In genomic region chr14:90425480-90425879, GRCh38 we compare ENCODE assay signal across 14 cellular contexts. TPM values are rescaled to one million over a fixed set of nuclear protein-coding genes. Genes with fewer than 3 reads are reported as not detected.
DNase-seq lines count a peak whose midpoint lies in the region; ATAC-seq and TF ChIP-seq lines count a peak whose summit lies in the region.
"Had no signal": no experiment of that assay in that cellular context is flagged by ENCODE, and none has a peak within 500 bp of the region (broad histone marks: within the 10 kb centered on the region; RNA-seq: fewer than 3 reads in every experiment).

No MANE protein-coding gene starts in this region.

- TF ChIP-seq RAD21 in IMR-90 (IDR thresholded peaks at IDR 0.05; ENCODE audit: low read length) = no peak

- no peak overlapping the region for H2AK5ac ChIP-seq in IMR-90 (ENCODE audit: low read depth, low read length)
- no peak overlapping the region for H2AK5ac ChIP-seq in trophoblast cell (ENCODE audit: low read length)

- no peak for ATAC-seq in IMR-90 (ENCODE audit: low read depth)
- ATAC-seq in GM19467 (IDR thresholded peaks at IDR 0.05; ENCODE audit: unreplicated experiment) = no peak
- ATAC-seq: HCT116 had no signal

- no peak overlapping the region for H3K56ac ChIP-seq in IMR-90 (ENCODE audit: extremely low read depth, insufficient read depth, low read length)

- H3K79me2 ChIP-seq in trophoblast cell (ENCODE audit: control insufficient read depth, insufficient read depth, low read length, poor library complexity) = no peaks in the 10 kb centered on the region

- TF ChIP-seq CTCF in IMR-90 (conservative IDR thresholded peaks at IDR 0.05; ENCODE audit: low read depth, low read length) (no peak), dorsolateral prefrontal cortex (IDR thresholded peaks at IDR 0.05 in 54 of 56, conservative IDR thresholded peaks at IDR 0.05 in 2 of 56; ENCODE audit: low read depth in 1 of 56, partially characterized antibody in 56 of 56) (no peak)

- dilution Hi-C loops in IMR-90 (cut with HindIII; ENCODE audit: low sequenced_read_pairs, unreplicated experiment) = no loop called here

- no peak overlapping the region for H2AFZ ChIP-seq in IMR-90 (replicated peaks; ENCODE audit: low read length, poor library complexity)
- no peak overlapping the region for H2AFZ ChIP-seq in trophoblast cell (ENCODE audit: insufficient read depth, low read length, poor library complexity)

- intact Hi-C loops in IMR-90 (cut with micrococcal nuclease) (no loop called here), dorsolateral prefrontal cortex (cut with DNase I) (no loop called here)
- intact Hi-C loops in activated T-helper 2 cell treated with anti-CD3 and anti-CD28 coated beads, Interferon-gamma antibody, Interleukin-2, Interleukin-4, amounts not matched to agents 10 μg/mL and 5 μg/mL and 100 μg/mL, durations not matched to agents 14 hours and 24 hours and 36 hours (cut with micrococcal nuclease) = no loop called here

- H3K4me2 ChIP-seq in BLaER1 treated with 17β-estradiol and CSF1 and Interleukin-3, amounts not matched to agents 10 nM and 100 nM = peak overlapping the region in 7 of 11 experiments; percentile 11 to 93 (median 89); a peak in 9 of 22 replicates
- H3K4me2 ChIP-seq in IMR-90 (ENCODE audit: low read depth, low read length) (no peak overlapping the region), trophoblast cell (ENCODE audit: low read length) (no peak overlapping the region)

- no peak overlapping the region for H3K18ac ChIP-seq in IMR-90 (ENCODE audit: low read depth, low read length)
- H3K18ac ChIP-seq in trophoblast cell (ENCODE audit: low read length) = no peak overlapping the region

- no peak overlapping the region for H4K12ac ChIP-seq in trophoblast cell (ENCODE audit: low read depth, low read length)

- BruUV-seq in IMR-90 (replicated peaks; lab: Mats Ljungman, UMichigan) = no TSS peak

- H3K4me3 Mint-ChIP-seq in activated T-helper 2 cell treated with anti-CD3 and anti-CD28 coated beads, Interferon-gamma antibody, Interleukin-2, Interleukin-4, amounts not matched to agents 10 μg/mL and 5 μg/mL and 100 μg/mL, durations not matched to agents 14 hours and 24 hours and 36 hours (ENCODE audit: low read depth) = no peak overlapping the region
- H3K4me3 Mint-ChIP-seq: CD8-positive, alpha-beta memory T cell had no signal

- no peak overlapping the region for H2BK15ac ChIP-seq in IMR-90 (ENCODE audit: low read depth, low read length)

- H3K4me3 ChIP-seq in BLaER1 treated with 17β-estradiol and CSF1 and Interleukin-3, amounts not matched to agents 10 nM and 100 nM = no peak overlapping the region
- H3K4me3 ChIP-seq in IMR-90 (ENCODE audit: insufficient read depth, low read depth, low read length) (no peak overlapping the region), dorsolateral prefrontal cortex (no peak overlapping the region), trophoblast cell (ENCODE audit: low read depth, low read length) (no peak overlapping the region)

- DNase-seq in IMR-90 (no peak), dorsolateral prefrontal cortex (peak in 2 of 10 donors; percentile 17 to 36), trophoblast cell (no peak), RPMI8226 (no peak)
- DNase-seq in activated T-helper 2 cell treated with anti-CD3 and anti-CD28 coated beads, Interferon-gamma antibody, Interleukin-2, Interleukin-4, amounts not matched to agents 10 μg/mL and 5 μg/mL and 100 μg/mL, durations not matched to agents 14 hours and 24 hours and 36 hours (ENCODE audit: low spot score) = no peak
- DNase-seq: BE2C; CD8-positive, alpha-beta memory T cell; DND-41; GDM1 had no signal

- H4K8ac ChIP-seq in IMR-90 (ENCODE audit: low read depth in 2 of 2, low read length in 2 of 2) = no peak overlapping the region
- no peak overlapping the region for H4K8ac ChIP-seq in trophoblast cell (ENCODE audit: low read depth, low read length)

- H3K4me1 ChIP-seq in BLaER1 treated with 17β-estradiol and CSF1 and Interleukin-3, amounts not matched to agents 10 nM and 100 nM = peaks cover 21 to 84% (median 69%) of the 10 kb centered on the region in 10 experiments
- H3K4me1 ChIP-seq in IMR-90 (ENCODE audit: control insufficient read depth, insufficient read depth, low read length) (no peaks in the 10 kb centered on the region), trophoblast cell (ENCODE audit: control insufficient read depth in 1 of 2, insufficient read depth in 2 of 2, low read length in 2 of 2) (peaks cover 0 to 2% of the 10 kb centered on the region in 2 experiments)
- H3K4me1 ChIP-seq: Caco-2 had no signal

- CTCF ChIA-PET in IMR-90 (lab: Yijun Ruan, JAX) = interaction anchor here (0.5 to 0.6 kb wide), 2 partner anchors 97 to 1687 kb away, joined by 3 read pairs; no protein-coding TSS in a partner anchor

- no peaks in the 10 kb centered on the region for H4K20me1 ChIP-seq in BLaER1 treated with 17β-estradiol and CSF1 and Interleukin-3, amounts not matched to agents 10 nM and 100 nM
- no peaks in the 10 kb centered on the region for H4K20me1 ChIP-seq in IMR-90 (ENCODE audit: insufficient read depth, low read length)

- H3K14ac ChIP-seq in IMR-90 (replicated peaks; ENCODE audit: low read depth, low read length) = no peak overlapping the region
- H3K14ac ChIP-seq in trophoblast cell (ENCODE audit: low read length) = no peak overlapping the region

- H2AK9ac ChIP-seq in IMR-90 (replicated peaks; ENCODE audit: low read depth, low read length, poor library complexity) = peak overlapping the region; percentile 70

- H3K27me3 ChIP-seq in BLaER1 treated with 17β-estradiol and CSF1 and Interleukin-3, amounts not matched to agents 10 nM and 100 nM = no peaks in the 10 kb centered on the region
- H3K27me3 ChIP-seq in IMR-90 (ENCODE audit: control insufficient read depth, insufficient read depth, low read length) (peaks cover 5% of the 10 kb centered on the region), dorsolateral prefrontal cortex (no peaks in the 10 kb centered on the region), trophoblast cell (ENCODE audit: insufficient read depth, low read length) (no peaks in the 10 kb centered on the region)
- H3K27me3 ChIP-seq: BE2C had no signal

- no peak overlapping the region for H3K27ac ChIP-seq in BLaER1 treated with 17β-estradiol and CSF1 and Interleukin-3, amounts not matched to agents 10 nM and 100 nM
- no peak overlapping the region for H3K27ac ChIP-seq in IMR-90 (ENCODE audit: insufficient read depth, low read length)
- peak overlapping the region in 37 of 59 donors; percentile 3 to 84 (median 51) for H3K27ac ChIP-seq in dorsolateral prefrontal cortex
- H3K27ac ChIP-seq in trophoblast cell (ENCODE audit: low read depth, low read length) = no peak overlapping the region
- H3K27ac ChIP-seq: HL-60 had no signal

- no peak overlapping the region for H2BK20ac ChIP-seq in IMR-90 (ENCODE audit: low read depth, low read length)

- H3K9me1 ChIP-seq in IMR-90 (ENCODE audit: insufficient read depth, low read length) = no peaks in the 10 kb centered on the region

- H4K91ac ChIP-seq in IMR-90 (ENCODE audit: insufficient read depth, low read depth, low read length) (no peak overlapping the region), trophoblast cell (ENCODE audit: low read depth, low read length) (peak overlapping the region; percentile 19)

- H3K4ac ChIP-seq in IMR-90 (ENCODE audit: low read depth, low read length) (no peak overlapping the region), trophoblast cell (ENCODE audit: low read depth, low read length) (no peak overlapping the region)

- no peak overlapping the region for H3K9ac ChIP-seq in BLaER1 treated with 17β-estradiol and CSF1 and Interleukin-3, amounts not matched to agents 10 nM and 100 nM
- H3K9ac ChIP-seq in IMR-90 (ENCODE audit: low read depth, low read length) (no peak overlapping the region), trophoblast cell (ENCODE audit: low read length) (no peak overlapping the region)

- POLR2A ChIA-PET in IMR-90 (lab: Charles Lee; ENCODE audit: unreplicated experiment) = no interaction called here

- H3K4me1 Mint-ChIP-seq in activated T-helper 2 cell treated with anti-CD3 and anti-CD28 coated beads, Interferon-gamma antibody, Interleukin-2, Interleukin-4, amounts not matched to agents 10 μg/mL and 5 μg/mL and 100 μg/mL, durations not matched to agents 14 hours and 24 hours and 36 hours (ENCODE audit: low read depth) = no peaks in the 10 kb centered on the region
- H3K4me1 Mint-ChIP-seq: CD8-positive, alpha-beta memory T cell had no signal

- H3K27ac Mint-ChIP-seq in activated T-helper 2 cell treated with anti-CD3 and anti-CD28 coated beads, Interferon-gamma antibody, Interleukin-2, Interleukin-4, amounts not matched to agents 10 μg/mL and 5 μg/mL and 100 μg/mL, durations not matched to agents 14 hours and 24 hours and 36 hours = no peak overlapping the region

- H3K27me3 Mint-ChIP-seq in activated T-helper 2 cell treated with anti-CD3 and anti-CD28 coated beads, Interferon-gamma antibody, Interleukin-2, Interleukin-4, amounts not matched to agents 10 μg/mL and 5 μg/mL and 100 μg/mL, durations not matched to agents 14 hours and 24 hours and 36 hours (ENCODE audit: low read depth) = no peaks in the 10 kb centered on the region

- H4K5ac ChIP-seq in IMR-90 (ENCODE audit: low read depth, low read length) = no peak overlapping the region

- no peak for TF ChIP-seq POLR2A in IMR-90 (IDR thresholded peaks at IDR 0.05; ENCODE audit: low read depth, low read length)

- H2BK120ac ChIP-seq in IMR-90 (ENCODE audit: low read depth, low read length) = no peak overlapping the region
- H2BK120ac ChIP-seq in trophoblast cell (ENCODE audit: insufficient read depth, low read length, poor library complexity) = no peak overlapping the region

- H3K79me1 ChIP-seq in IMR-90 (ENCODE audit: low read depth in 1 of 2, low read length in 2 of 2) (no peaks in the 10 kb centered on the region), trophoblast cell (ENCODE audit: low read length) (no peaks in the 10 kb centered on the region)

- H2BK12ac ChIP-seq in trophoblast cell (ENCODE audit: low read length) = no peak overlapping the region

- no peak overlapping the region for H2BK5ac ChIP-seq in IMR-90 (ENCODE audit: low read depth, low read length, poor library complexity, severe bottlenecking)
- H2BK5ac ChIP-seq in trophoblast cell (ENCODE audit: low read depth, low read length, poor library complexity) = no peak overlapping the region

- in situ Hi-C loops in IMR-90 (cut with MboI; ENCODE audit: low sequenced_read_pairs) = no loop called here

- WGBS in IMR-90 (ENCODE audit: extremely low coverage in 2 of 2, insufficient read length in 1 of 2), 2 experiments = 93% methylated on average over 5 of the region's 8 CpGs; no CpG with 5 or more reads in 1 of the 2 experiments
- WGBS in trophoblast cell (ENCODE audit: extremely low coverage, insufficient coverage, insufficient read length) = no CpG with 5 or more reads among the region's 8 CpGs

- H3K9me3 ChIP-seq in BLaER1 treated with 17β-estradiol and CSF1 and Interleukin-3, amounts not matched to agents 10 nM and 100 nM (replicated peaks in 1 of 11) = peaks cover 0 to 12% (median 7%) of the 10 kb centered on the region in 11 experiments; a peak in 15 of 22 replicates
- H3K9me3 ChIP-seq in IMR-90 (ENCODE audit: control insufficient read depth, insufficient read depth, low read length) (peaks cover 5% of the 10 kb centered on the region; the same call in 1 of the 2 replicates), trophoblast cell (ENCODE audit: insufficient read depth, low read depth, low read length) (peaks cover 1% of the 10 kb centered on the region)
- H3K9me3 ChIP-seq: BE2C, Caco-2 had no signal

- H3K36me3 Mint-ChIP-seq in activated T-helper 2 cell treated with anti-CD3 and anti-CD28 coated beads, Interferon-gamma antibody, Interleukin-2, Interleukin-4, amounts not matched to agents 10 μg/mL and 5 μg/mL and 100 μg/mL, durations not matched to agents 14 hours and 24 hours and 36 hours (ENCODE audit: low read depth) = no peaks in the 10 kb centered on the region
- H3K36me3 Mint-ChIP-seq: CD8-positive, alpha-beta memory T cell had no signal

- H3K36me3 ChIP-seq in BLaER1 treated with 17β-estradiol and CSF1 and Interleukin-3, amounts not matched to agents 10 nM and 100 nM = no peaks in the 10 kb centered on the region
- H3K36me3 ChIP-seq in IMR-90 (ENCODE audit: control insufficient read depth, insufficient read depth, low read length) = no peaks in the 10 kb centered on the region
- H3K36me3 ChIP-seq in trophoblast cell (ENCODE audit: control insufficient read depth in 1 of 2, insufficient read depth in 2 of 2, low read length in 2 of 2) = no peaks in the 10 kb centered on the region
- H3K36me3 ChIP-seq: BE2C had no signal

- no peak overlapping the region for H3K23ac ChIP-seq in IMR-90 (ENCODE audit: low read depth, low read length)
- H3K23ac ChIP-seq in trophoblast cell (ENCODE audit: low read length) = no peak overlapping the region

- H3K9me3 Mint-ChIP-seq in activated T-helper 2 cell treated with anti-CD3 and anti-CD28 coated beads, Interferon-gamma antibody, Interleukin-2, Interleukin-4, amounts not matched to agents 10 μg/mL and 5 μg/mL and 100 μg/mL, durations not matched to agents 14 hours and 24 hours and 36 hours = no peaks in the 10 kb centered on the region
- H3K9me3 Mint-ChIP-seq: CD8-positive, alpha-beta memory T cell had no signal

RNA-seq across cellular contexts. Expression of gene CALM1, which starts 28.7 kb away (rescaled TPM):
- total RNA-seq in IMR-90 (2012; rRNA removed) (72.9 and 206 TPM in 2 replicates), dorsolateral prefrontal cortex (1,000 to 10,000 TPM; 1,009 to 2,641 (median 1,957) TPM)
- polyA plus RNA-seq in IMR-90 (2012; rRNA removed) = 188 and 231 TPM in 2 replicates
- 282 and 543 TPM in 2 replicates for polyA plus RNA-seq in IMR-90 (2012; cell fraction: cytosol; rRNA removed)
- 112 and 173 TPM in 2 replicates for polyA plus RNA-seq in IMR-90 (2012; cell fraction: nucleus; rRNA removed; ENCODE audit: low replicate concordance)
- polyA plus RNA-seq in trophoblast cell (2013) = 518 and 520 TPM in 2 replicates
- 470 and 491 TPM in 2 replicates for total RNA-seq in activated T-helper 2 cell treated with anti-CD3 and anti-CD28 coated beads, Interferon-gamma antibody, Interleukin-2, Interleukin-4, amounts not matched to agents 10 μg/mL and 5 μg/mL and 100 μg/mL, durations not matched to agents 14 hours and 24 hours and 36 hours

Comparison
In these comparisons a context has a peak if more than half of its experiments do, and no peak if none do; other contexts are left out.
1. H3K27ac ChIP-seq: peak in dorsolateral prefrontal cortex (37 of 59); none in BLaER1 treated with 17β-estradiol and CSF1 and Interleukin-3, amounts not matched to agents 10 nM and 100 nM (0 of 11), IMR-90 (single experiment) and trophoblast cell (single experiment).
2. H3K4me2 ChIP-seq: peak in BLaER1 treated with 17β-estradiol and CSF1 and Interleukin-3, amounts not matched to agents 10 nM and 100 nM (7 of 11); none in IMR-90 (single experiment) and trophoblast cell (single experiment).